Comparison of ENCODE assay signal across 8 cellular contexts in genomic region chr9:97983524-97984187, GRCh38. TPM values are rescaled to one million over a fixed set of nuclear protein-coding genes. Genes with fewer than 3 reads are reported as not detected.
DNase-seq lines count a peak whose midpoint lies in the region; ATAC-seq, FAIRE-seq and TF ChIP-seq lines count a peak whose summit lies in the region.

No MANE protein-coding gene starts in this region.

- H2AFZ ChIP-seq in K562 (ENCODE audit: low read depth, low read length) = no peak overlapping the region

- H4K20me1 ChIP-seq in K562 (replicated peaks; ENCODE audit: control insufficient read depth, insufficient read depth, low read length) = peaks cover 18% of the 10 kb centered on the region

- under 1% methylated on average over 23 of the region's 70 CpGs for WGBS in K562 (ENCODE audit: insufficient coverage, low coverage, missing lambda C conversion rate)

- no peak for TF ChIP-seq RAD21 in K562 (CRISPR knock-in tag; conservative IDR thresholded peaks at IDR 0.05 in 1 of 2, IDR thresholded peaks at IDR 0.05 in 1 of 2)

- peak overlapping the region; percentile 99 for H3K27ac ChIP-seq in K562 (ENCODE audit: extremely low read depth, low read depth, low read length)
- H3K27ac ChIP-seq in skeletal muscle tissue (ENCODE audit: low read depth, low read length) = peak overlapping the region; percentile 96

- H3K36me3 Mint-ChIP-seq in T-helper 1 cell treated with Interleukin-12 subunit alpha and Interleukin-12 subunit beta and Interleukin-4 antibody, amounts not matched to agents 30 μg/mL and 1 μg/mL, for 36 hours (ENCODE audit: low read depth) = peaks cover 2% of the 10 kb centered on the region

- intact Hi-C loops in K562 (cut with micrococcal nuclease) = loop anchor here (1.0 to 5.0 kb wide), 4 partner anchors 23 to 274 kb away; partner anchors contain the start of gene TBC1D2

- H3K36me3 ChIP-seq in K562 (ENCODE audit: control insufficient read depth, insufficient read depth, low read length) (peaks cover 26% of the 10 kb centered on the region), skeletal muscle tissue (ENCODE audit: control insufficient read depth in 3 of 3, insufficient read depth in 3 of 3, low read length in 3 of 3) (no peaks in the 10 kb centered on the region)

- no peak for TF ChIP-seq EP300 in K562 (IDR thresholded peaks at IDR 0.05; ENCODE audit: low read length)

- H3K9me3 Mint-ChIP-seq in T-helper 1 cell treated with Interleukin-12 subunit alpha and Interleukin-12 subunit beta and Interleukin-4 antibody, amounts not matched to agents 30 μg/mL and 1 μg/mL, for 36 hours = no peaks in the 10 kb centered on the region

- POLR2A ChIA-PET in K562 (lab: Yijun Ruan, JAX) = interaction anchor here (0.9 to 6.2 kb wide), 16 partner anchors 8 to 204 kb away, joined by 3 to 84 read pairs (median 8); partner anchors contain the start of gene TRMO

- TF ChIP-seq CTCF in K562 (IDR thresholded peaks at IDR 0.05 in 2 of 3, conservative IDR thresholded peaks at IDR 0.05 in 1 of 3; ENCODE audit: insufficient read depth in 2 of 3, low read depth in 1 of 3, low read length in 3 of 3) = no peak

- peak; percentile 46; the same call in 1 of the 2 replicates for TF ChIP-seq POLR2A in K562 (conservative IDR thresholded peaks at IDR 0.05)

- peak overlapping the region; percentile 75; the same call in 1 of the 2 replicates for H3K4me2 ChIP-seq in K562 (ENCODE audit: insufficient read depth, low read length)

- H3K4me1 ChIP-seq in K562 (replicated peaks in 1 of 2; ENCODE audit: control insufficient read depth in 2 of 2, insufficient read depth in 2 of 2, low read length in 2 of 2) (peaks cover 37 to 56% of the 10 kb centered on the region in 2 experiments; a peak in 4 of 5 replicates), skeletal muscle tissue (ENCODE audit: control insufficient read depth in 3 of 3, insufficient read depth in 3 of 3, low read length in 3 of 3) (peaks cover 24 to 41% (median 25%) of the 10 kb centered on the region in 3 donors)

- no peaks in the 10 kb centered on the region for H3K27me3 ChIP-seq in K562 (ENCODE audit: control insufficient read depth in 2 of 2, insufficient read depth in 2 of 2, low read length in 2 of 2)
- no peaks in the 10 kb centered on the region for H3K27me3 ChIP-seq in skeletal muscle tissue (ENCODE audit: control insufficient read depth in 3 of 3, insufficient read depth in 3 of 3, low read length in 3 of 3)

- H3K4me1 Mint-ChIP-seq in T-helper 1 cell treated with Interleukin-12 subunit alpha and Interleukin-12 subunit beta and Interleukin-4 antibody, amounts not matched to agents 30 μg/mL and 1 μg/mL, for 36 hours (ENCODE audit: low read depth) = peaks cover 34% of the 10 kb centered on the region

- CTCF ChIA-PET in K562 (lab: Yijun Ruan, JAX; ENCODE audit: low intra/inter-chr PET ratio) = interaction anchor here (0.6 to 1.6 kb wide), 2 partner anchors 60 to 61 kb away, joined by 3 to 7 read pairs; partner anchors contain the start of gene TRMO

- H3K79me2 ChIP-seq in K562 (ENCODE audit: control insufficient read depth, insufficient read depth, low read length) = peaks cover 79% of the 10 kb centered on the region

- H3K27ac Mint-ChIP-seq in T-helper 1 cell treated with Interleukin-12 subunit alpha and Interleukin-12 subunit beta and Interleukin-4 antibody, amounts not matched to agents 30 μg/mL and 1 μg/mL, for 36 hours = peak overlapping the region; percentile 71

- H3K4me3 ChIP-seq in K562 (peak overlapping the region; percentile 89), skeletal muscle tissue (ENCODE audit: low read length in 3 of 3) (peak overlapping the region; percentile 77 to 89 (median 86))

- peak; percentile 27 to 29 for DNase-seq in activated CD8-positive, alpha-beta memory T cell treated with anti-CD3 and anti-CD28 coated beads for 4 hours (ENCODE audit: low read depth in 2 of 2)
- DNase-seq in activated CD8-positive, alpha-beta memory T cell treated with anti-CD3 and anti-CD28 coated beads, Interleukin-2, amount 50 U/mL, for 48 hours = no peak
- DNase-seq in K562 (ENCODE audit: extremely low read depth in 1 of 4, low spot score in 3 of 4) (peak; percentile 64 to 71 (median 70)), iPS-NIHi11 (ENCODE audit: low spot score) (peak; percentile 72), cerebellar nuclear complex (lab: John Stamatoyannopoulos, UW) (no peak)

- ATAC-seq in HG03432 (IDR thresholded peaks at IDR 0.05; ENCODE audit: unreplicated experiment) = peak; percentile 7
- ATAC-seq in K562 = peak; percentile 2

- no peaks in the 10 kb centered on the region for H3K9me3 ChIP-seq in K562 (replicated peaks; ENCODE audit: control insufficient read depth, insufficient read depth, low read depth, low read length)
- no peaks in the 10 kb centered on the region for H3K9me3 ChIP-seq in skeletal muscle tissue (ENCODE audit: control insufficient read depth in 3 of 3, low read length in 3 of 3)

- BruUV-seq in K562 (replicated peaks; lab: Mats Ljungman, UMichigan) = TSS peak; percentile 46

- in situ Hi-C loops in K562 (cut with MboI) = no loop called here

- FAIRE-seq in K562 (lab: Jason Lieb, UNC) = no peak

- H3K9ac ChIP-seq in K562 (ENCODE audit: insufficient read depth in 1 of 2, low read depth in 2 of 2, low read length in 2 of 2) = peak overlapping the region; percentile 99
- peak overlapping the region; percentile 93 to 98 (median 95) for H3K9ac ChIP-seq in skeletal muscle tissue (ENCODE audit: low read depth in 1 of 3, low read length in 3 of 3)

- peak overlapping the region; percentile 74 for H3K4me3 Mint-ChIP-seq in T-helper 1 cell treated with Interleukin-12 subunit alpha and Interleukin-12 subunit beta and Interleukin-4 antibody, amounts not matched to agents 30 μg/mL and 1 μg/mL, for 36 hours

- no peaks in the 10 kb centered on the region for H3K9me1 ChIP-seq in K562 (ENCODE audit: control insufficient read depth, insufficient read depth, low read length)

- H3K27me3 Mint-ChIP-seq in T-helper 1 cell treated with Interleukin-12 subunit alpha and Interleukin-12 subunit beta and Interleukin-4 antibody, amounts not matched to agents 30 μg/mL and 1 μg/mL, for 36 hours (ENCODE audit: low read depth) = no peaks in the 10 kb centered on the region

TF ChIP-seq in K562, 482 proteins besides CTCF, POLR2A, EP300 and RAD21 (continues in another document):
- TF ChIP-seq CREB3 (tag; conservative IDR thresholded peaks at IDR 0.05; ENCODE audit: low read depth) = no peak
- TF ChIP-seq ZNF184 (CRISPR knock-in tag; IDR thresholded peaks at IDR 0.05) = no peak
- TF ChIP-seq FUS (optimal IDR thresholded peaks at IDR 0.05; ENCODE audit: low read depth, low read length) = peak; percentile 43

RNA-seq across cellular contexts. Expression of gene ANP32B, which starts 0.5 kb away (rescaled TPM):
- total RNA-seq in K562 (2011; cell fraction: chromatin; rRNA removed; ENCODE audit: low replicate concordance) = 103 and 181 TPM in 2 replicates
- total RNA-seq in K562 (2011; cell fraction: nucleolus; rRNA removed) = 53.9 and 79.2 TPM in 2 replicates
- total RNA-seq in K562 (2011; cell fraction: nucleoplasm; rRNA removed) = 96.2 and 106 TPM in 2 replicates
- total RNA-seq in K562 (2014; rRNA removed) (90.3 and 90.7 TPM in 2 replicates), K562 (2014; rRNA removed; fragmentation: Illumina TruSeq; extraction: Trizol) (80.3 and 96.1 TPM in 2 replicates), K562 (2015; rRNA removed; fragmentation: Illumina TruSeq; extraction: Trizol) (68.9 and 78.4 TPM in 2 replicates), K562 (2021) (384 and 454 TPM in 2 replicates), skeletal muscle tissue (18.8 TPM)
- polyA plus RNA-seq in K562 (2011; rRNA removed) (135 and 147 TPM in 2 replicates), K562 (2014; fragmentation: Illumina TruSeq; extraction: Trizol) (711 and 815 TPM in 2 replicates), K562 (2014; fragmentation: Nextera tagmentation; extraction: Ambion mirVana) (100 to 1,000 TPM in 1 of 2 experiments, 10 to 100 TPM in 1; 87.2 to 141 TPM), K562 (2014; rRNA removed) (331 and 380 TPM in 2 replicates)
- polyA plus RNA-seq in K562 (2011; cell fraction: cytosol; rRNA removed) = 19.4 and 46.5 TPM in 2 replicates
- polyA plus RNA-seq in K562 (2011; cell fraction: nucleus; rRNA removed) = 41.5 and 53.7 TPM in 2 replicates
- polyA plus RNA-seq in K562 (2012) = 595 and 725 TPM in 2 replicates
- 117 and 146 TPM in 2 replicates for polyA minus RNA-seq in K562 (2011; rRNA and poly(A)+ RNA removed)
- 105 and 106 TPM in 2 replicates for polyA minus RNA-seq in K562 (2011; cell fraction: cytosol; rRNA and poly(A)+ RNA removed)
- polyA minus RNA-seq in K562 (2011; cell fraction: nucleus; rRNA and poly(A)+ RNA removed) = 31.2 and 52.8 TPM in 2 replicates

RNA-seq across cellular contexts. Expression of gene HEMGN, which starts 45.7 kb away (rescaled TPM):
- 11.3 and 87.8 TPM in 2 replicates for total RNA-seq in K562 (2011; cell fraction: chromatin; rRNA removed; ENCODE audit: low replicate concordance)
- 10.7 and 21.2 TPM in 2 replicates for total RNA-seq in K562 (2011; cell fraction: nucleolus; rRNA removed)
- total RNA-seq in K562 (2011; cell fraction: nucleoplasm; rRNA removed) = 28.6 and 33.8 TPM in 2 replicates
- total RNA-seq in K562 (2014; rRNA removed) (107 and 116 TPM in 2 replicates), K562 (2014; rRNA removed; fragmentation: Illumina TruSeq; extraction: Trizol) (182 and 209 TPM in 2 replicates), K562 (2015; rRNA removed; fragmentation: Illumina TruSeq; extraction: Trizol) (54.3 and 56.3 TPM in 2 replicates), K562 (2021) (101 and 104 TPM in 2 replicates), skeletal muscle tissue (7.3 TPM)
- polyA plus RNA-seq in K562 (2011; rRNA removed) (104 and 197 TPM in 2 replicates), K562 (2014; fragmentation: Illumina TruSeq; extraction: Trizol) (183 and 258 TPM in 2 replicates), K562 (2014; fragmentation: Nextera tagmentation; extraction: Ambion mirVana) (100 to 1,000 TPM; 110 to 156 TPM), K562 (2014; rRNA removed) (124 and 137 TPM in 2 replicates)
- 25.0 and 35.1 TPM in 2 replicates for polyA plus RNA-seq in K562 (2011; cell fraction: cytosol; rRNA removed)
- 20.7 and 23.5 TPM in 2 replicates for polyA plus RNA-seq in K562 (2011; cell fraction: nucleus; rRNA removed)
- polyA plus RNA-seq in K562 (2012) = 22.3 and 42.9 TPM in 2 replicates
- polyA minus RNA-seq in K562 (2011; rRNA and poly(A)+ RNA removed) = 106 and 117 TPM in 2 replicates
- 22.3 and 41.9 TPM in 2 replicates for polyA minus RNA-seq in K562 (2011; cell fraction: cytosol; rRNA and poly(A)+ RNA removed)
- polyA minus RNA-seq in K562 (2011; cell fraction: nucleus; rRNA and poly(A)+ RNA removed) = 10.1 and 16.6 TPM in 2 replicates

Comparison
In these comparisons a context has a peak if more than half of its experiments do, and no peak if none do; other contexts are left out.
1. DNase-seq: peak in activated CD8-positive, alpha-beta memory T cell treated with anti-CD3 and anti-CD28 coated beads for 4 hours (2 of 2), K562 (4 of 4) and iPS-NIHi11 (single experiment); none in activated CD8-positive, alpha-beta memory T cell treated with anti-CD3 and anti-CD28 coated beads, Interleukin-2, amount 50 U/mL, for 48 hours (single experiment) and cerebellar nuclear complex (0 of 2).